Comparison of ENCODE assay signal across 8 cellular contexts in genomic region chr16:68298907-68299515, GRCh38. TPM values are rescaled to one million over a fixed set of nuclear protein-coding genes. Genes with fewer than 3 reads are reported as not detected.
DNase-seq lines count a peak whose midpoint lies in the region; ATAC-seq and TF ChIP-seq lines count a peak whose summit lies in the region.

No MANE protein-coding gene starts in this region.

- H3K9me3 ChIP-seq in adipocyte (ENCODE audit: control insufficient read depth, low read length), result no peaks in the 10 kb centered on the region
- no peaks in the 10 kb centered on the region for H3K9me3 ChIP-seq in cardiac muscle cell (ENCODE audit: low read depth)
- no peaks in the 10 kb centered on the region for H3K9me3 ChIP-seq in spleen

- H3K27ac ChIP-seq in cardiac muscle cell (peak overlapping the region; percentile 16), spleen (peak overlapping the region in 3 of 8 donors; percentile 5 to 58 (median 13))

- intact Hi-C loops in spleen (cut with DNase I; ENCODE audit: low total_unique reads), result no loop called here

- WGBS in spleen, 5 donors, result 75 to 85% (median 82%) methylated on average over 5 of the region's 5 CpGs

- H3K27me3 ChIP-seq in adipocyte (replicated peaks; ENCODE audit: control insufficient read depth, insufficient read depth, low read length), result no peaks in the 10 kb centered on the region
- H3K27me3 ChIP-seq in cardiac muscle cell, result no peaks in the 10 kb centered on the region
- no peaks in the 10 kb centered on the region for H3K27me3 ChIP-seq in spleen (replicated peaks in 1 of 7)

- peaks cover 54% of the 10 kb centered on the region for H3K4me1 Mint-ChIP-seq in stimulated activated naive CD8-positive, alpha-beta T cell treated with anti-CD3 and anti-CD28 coated beads, Interleukin-15, amount 100 ng/mL, for 72 hours
- no peaks in the 10 kb centered on the region for H3K4me1 Mint-ChIP-seq in osteocyte (ENCODE audit: unreplicated experiment)

- no peak for ATAC-seq in stimulated activated naive CD8-positive, alpha-beta T cell treated with anti-CD3 and anti-CD28 coated beads, Interleukin-15, amount 100 ng/mL, for 72 hours

- H3K4me3 Mint-ChIP-seq in stimulated activated naive CD8-positive, alpha-beta T cell treated with anti-CD3 and anti-CD28 coated beads, Interleukin-15, amount 100 ng/mL, for 72 hours, result no peak overlapping the region
- H3K4me3 Mint-ChIP-seq in osteocyte (ENCODE audit: unreplicated experiment), result no peak overlapping the region

- peaks cover 94% of the 10 kb centered on the region for H3K36me3 ChIP-seq in adipocyte (ENCODE audit: control insufficient read depth, insufficient read depth, low read length, severe bottlenecking)
- peaks cover 59% of the 10 kb centered on the region for H3K36me3 ChIP-seq in cardiac muscle cell
- peaks cover 0 to 100% (median 95%) of the 10 kb centered on the region in 6 donors for H3K36me3 ChIP-seq in spleen

- TF ChIP-seq POLR2A in spleen (IDR thresholded peaks at IDR 0.05), result no peak

- H3K27ac Mint-ChIP-seq in stimulated activated naive CD8-positive, alpha-beta T cell treated with anti-CD3 and anti-CD28 coated beads, Interleukin-15, amount 100 ng/mL, for 72 hours, result peak overlapping the region; percentile 29 to 64
- H3K27ac Mint-ChIP-seq in osteocyte (ENCODE audit: unreplicated experiment), result no peak overlapping the region

- H3K4me1 ChIP-seq in adipocyte (ENCODE audit: control insufficient read depth, insufficient read depth, low read length), result peaks cover 52% of the 10 kb centered on the region
- H3K4me1 ChIP-seq in cardiac muscle cell (ENCODE audit: low read depth), result no peaks in the 10 kb centered on the region
- H3K4me1 ChIP-seq in spleen, result peaks cover 0 to 50% (median 16%) of the 10 kb centered on the region in 6 donors

- peak; percentile 64 for DNase-seq in HK-2 (ENCODE audit: unreplicated experiment)
- DNase-seq in adipocyte (ENCODE audit: low read depth), result peak; percentile 80
- peak in 1 of 2 donors; percentile 78 for DNase-seq in cardiac muscle cell (ENCODE audit: low read depth in 1 of 2, low spot score in 1 of 2)
- no peak for DNase-seq in stimulated activated naive CD8-positive, alpha-beta T cell treated with anti-CD3 and anti-CD28 coated beads, Interleukin-15, amount 100 ng/mL, for 72 hours
- DNase-seq in osteocyte (ENCODE audit: extremely low spot score, unreplicated experiment), result no peak
- no peak for DNase-seq in NCI-H526 (lab: John Stamatoyannopoulos, UW)
- no peak for DNase-seq in spleen
- no peak for DNase-seq in OCI-M1 (lab: John Stamatoyannopoulos, UW)

- H3K36me3 Mint-ChIP-seq in osteocyte (ENCODE audit: unreplicated experiment), result peaks cover 38% of the 10 kb centered on the region

- no peak for TF ChIP-seq CTCF in cardiac muscle cell (IDR thresholded peaks at IDR 0.05; ENCODE audit: low read depth, low read length)
- TF ChIP-seq CTCF in osteocyte (IDR thresholded peaks at IDR 0.05), result no peak
- TF ChIP-seq CTCF in spleen (IDR thresholded peaks at IDR 0.05 in 8 of 11, conservative IDR thresholded peaks at IDR 0.05 in 3 of 11), result no peak

- no peaks in the 10 kb centered on the region for H3K9me3 Mint-ChIP-seq in stimulated activated naive CD8-positive, alpha-beta T cell treated with anti-CD3 and anti-CD28 coated beads, Interleukin-15, amount 100 ng/mL, for 72 hours
- H3K9me3 Mint-ChIP-seq in osteocyte (ENCODE audit: unreplicated experiment), result no peaks in the 10 kb centered on the region

- H3K9ac ChIP-seq in adipocyte (ENCODE audit: low read length), result peak overlapping the region; percentile 41

- no peak overlapping the region for H3K4me3 ChIP-seq in adipocyte (ENCODE audit: low read length)
- H3K4me3 ChIP-seq in cardiac muscle cell, result no peak overlapping the region
- no peak overlapping the region for H3K4me3 ChIP-seq in spleen

- H3K27me3 Mint-ChIP-seq in stimulated activated naive CD8-positive, alpha-beta T cell treated with anti-CD3 and anti-CD28 coated beads, Interleukin-15, amount 100 ng/mL, for 72 hours, result no peaks in the 10 kb centered on the region
- no peaks in the 10 kb centered on the region for H3K27me3 Mint-ChIP-seq in osteocyte (ENCODE audit: unreplicated experiment)

RNA-seq across cellular contexts. Expression of gene SLC7A6OS, which starts 11.7 kb away (rescaled TPM):
- 12.8 and 24.3 TPM in 2 replicates for total RNA-seq in cardiac muscle cell
- 18.4 and 24.4 TPM in 2 replicates for polyA plus RNA-seq in cardiac muscle cell
- 14.2 and 18.4 TPM in 2 replicates for total RNA-seq in osteocyte
- 10 to 100 TPM; 17.6 to 30.6 (median 26.6) TPM for total RNA-seq in spleen
- 10 to 100 TPM in 1 of 3 donors, 1 to 10 TPM in 2; 7.5 to 10.6 (median 8.5) TPM for polyA plus RNA-seq in spleen

RNA-seq across cellular contexts. Expression of gene PRMT7, which starts 11.8 kb away (rescaled TPM):
- 106 and 110 TPM in 2 replicates for total RNA-seq in cardiac muscle cell
- polyA plus RNA-seq in cardiac muscle cell, result 55.8 and 56.6 TPM in 2 replicates
- total RNA-seq in osteocyte, result 38.4 and 43.5 TPM in 2 replicates
- 10 to 100 TPM; 31.9 to 66.4 (median 42.8) TPM for total RNA-seq in spleen
- polyA plus RNA-seq in spleen, result 10 to 100 TPM; 25.0 to 48.2 (median 40.5) TPM

RNA-seq across cellular contexts. Expression of gene SLC7A6, which starts 34.7 kb away (rescaled TPM):
- total RNA-seq in cardiac muscle cell (13.5 and 14.3 TPM in 2 replicates), osteocyte (50.7 and 52.9 TPM in 2 replicates), spleen (10 to 100 TPM; 24.9 to 62.8 (median 50.7) TPM)
- polyA plus RNA-seq in cardiac muscle cell (11.5 and 17.1 TPM in 2 replicates), spleen (10 to 100 TPM in 2 of 3 donors, 1 to 10 TPM in 1; 9.8 to 12.3 (median 11.6) TPM)

RNA-seq across cellular contexts. Expression of gene PLA2G15, which starts 53.8 kb away (rescaled TPM):
- total RNA-seq in cardiac muscle cell (18.0 and 19.8 TPM in 2 replicates), osteocyte (25.9 and 27.9 TPM in 2 replicates), spleen (10 to 100 TPM; 26.1 to 40.4 (median 35.7) TPM)
- polyA plus RNA-seq in cardiac muscle cell (17.1 and 17.5 TPM in 2 replicates), spleen (1 to 10 TPM; 6.3 to 8.5 (median 7.9) TPM)

Comparison
In these comparisons a context has a peak if more than half of its experiments do, and no peak if none do; other contexts are left out.
1. DNase-seq: peak in HK-2 (single experiment) and adipocyte (single experiment); none in stimulated activated naive CD8-positive, alpha-beta T cell treated with anti-CD3 and anti-CD28 coated beads, Interleukin-15, amount 100 ng/mL, for 72 hours (0 of 2), osteocyte (single experiment), NCI-H526 (0 of 2), spleen (single experiment) and OCI-M1 (single experiment).